ENCODE assay signal across 1 cellular context in genomic region chr12:68962855-68963455, GRCh38.
TF ChIP-seq lines count a peak whose summit lies in the region.

No MANE protein-coding gene starts in this region.

TF ChIP-seq in GM23338, 12 proteins besides CTCF, POLR2A, EP300 and RAD21 (continued from another document):
- TF ChIP-seq ZNF462 (CRISPR knock-in tag; IDR thresholded peaks at IDR 0.05) = no peak
- TF ChIP-seq ZNF331 (CRISPR knock-in tag; IDR thresholded peaks at IDR 0.05; ENCODE audit: low read depth) = no peak
- no peak for TF ChIP-seq EZH2 (IDR thresholded peaks at IDR 0.05; ENCODE audit: low read depth, unreplicated experiment)
- no peak for TF ChIP-seq NANOG (IDR thresholded peaks at IDR 0.05; ENCODE audit: borderline replicate concordance)
- TF ChIP-seq ZNF114 (CRISPR knock-in tag; IDR thresholded peaks at IDR 0.05) = no peak
- no peak for TF ChIP-seq ETS1 (IDR thresholded peaks at IDR 0.05)
- TF ChIP-seq POLR2AphosphoS5 (IDR thresholded peaks at IDR 0.05; ENCODE audit: low read depth) = no peak
- no peak for TF ChIP-seq STAT1 (IDR thresholded peaks at IDR 0.05; ENCODE audit: unreplicated experiment)
TF ChIP-seq in GM23338: peak in this region for 0.
